ENCODE assay signal across 9 cellular contexts in the genomic region with DNA sequence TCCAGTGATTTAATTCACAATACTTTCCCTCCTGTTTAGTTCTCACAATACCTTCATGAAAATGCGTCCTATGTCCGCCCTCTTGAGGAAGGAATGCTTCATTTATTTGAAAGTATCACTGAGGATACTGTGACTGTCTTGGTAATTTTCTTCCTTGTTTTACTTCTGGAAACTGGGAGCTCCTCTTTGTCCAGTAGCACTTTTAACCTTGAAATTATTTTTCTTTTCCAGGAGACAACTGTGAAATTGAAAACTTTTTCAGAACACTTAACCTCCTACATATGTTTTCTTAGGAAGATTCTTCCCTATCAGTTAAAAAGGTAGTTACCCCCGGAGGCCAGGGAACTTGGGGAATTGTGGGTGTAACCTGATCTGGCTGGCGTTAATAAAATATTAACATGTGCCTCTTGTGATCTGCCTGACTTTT. TPM values are rescaled to one million over a fixed set of nuclear protein-coding genes. Genes with fewer than 3 reads are reported as not detected.
DNase-seq lines count a peak whose midpoint lies in the region; ATAC-seq and TF ChIP-seq lines count a peak whose summit lies in the region.
"Had no signal": no experiment of that assay in that cellular context is flagged by ENCODE, and none has a peak within 500 bp of the region (broad histone marks: within the 10 kb centered on the region; RNA-seq: fewer than 3 reads in every experiment).

No MANE protein-coding gene starts in this region.

- no peak overlapping the region for H3K4me3 Mint-ChIP-seq in CD14-positive monocyte
- H3K4me3 Mint-ChIP-seq: CD4-positive, CD25-positive, alpha-beta regulatory T cell had no signal

- H3K4me1 Mint-ChIP-seq in CD14-positive monocyte = no peaks in the 10 kb centered on the region
- H3K4me1 Mint-ChIP-seq: CD4-positive, CD25-positive, alpha-beta regulatory T cell had no signal

- ATAC-seq in heart right ventricle (peak in 6 of 8 donors; percentile 59 to 73 (median 66)), sciatic nerve (peak; percentile 90)

- peak overlapping the region in 1 of 7 donors; percentile 19 for H3K27ac Mint-ChIP-seq in CD14-positive monocyte
- H3K27ac Mint-ChIP-seq: CD4-positive, CD25-positive, alpha-beta regulatory T cell had no signal

- H3K4me3 ChIP-seq in heart right ventricle = no peak overlapping the region

- DNase-seq in NCI-H1417 (lab: John Stamatoyannopoulos, UW) (peak; percentile 29 to 73 (median 46)), NCI-H1417 treated with DMSO at 0.1 percent for 48 hours (lab: John Stamatoyannopoulos, UW) (no peak), SW 1271 (lab: John Stamatoyannopoulos, UW) (peak; percentile 65 to 77), heart right ventricle (peak in 1 of 2 donors; percentile 25), sciatic nerve (ENCODE audit: low spot score) (no peak), T-helper 2 cell (no peak), CD14-positive monocyte (ENCODE audit: low spot score) (no peak)
- DNase-seq in stimulated activated CD4-positive, alpha-beta T cell treated with anti-CD3 and anti-CD28 coated beads, Interleukin-2, amount 100 ng/mL, for 24 hours = no peak
- DNase-seq: CD4-positive, CD25-positive, alpha-beta regulatory T cell had no signal

- no peaks in the 10 kb centered on the region for H3K9me3 ChIP-seq in heart right ventricle

- H3K36me3 ChIP-seq in heart right ventricle = peaks cover 0 to 83% (median 21%) of the 10 kb centered on the region in 9 donors

- H3K27me3 ChIP-seq in heart right ventricle = no peaks in the 10 kb centered on the region

- 23 to 41% methylated on average over 4 of the region's 4 CpGs for WGBS in heart right ventricle, 2 donors

- H3K27me3 Mint-ChIP-seq in CD14-positive monocyte (ENCODE audit: low read depth in 3 of 3) = peaks cover 0 to 2% (median 0%) of the 10 kb centered on the region in 3 donors
- H3K27me3 Mint-ChIP-seq: CD4-positive, CD25-positive, alpha-beta regulatory T cell had no signal

- peaks cover 0 to 24% (median 15%) of the 10 kb centered on the region in 9 donors for H3K4me1 ChIP-seq in heart right ventricle

- peaks cover 0 to 4% (median 1%) of the 10 kb centered on the region in 7 donors for H3K9me3 Mint-ChIP-seq in CD14-positive monocyte
- H3K9me3 Mint-ChIP-seq: CD4-positive, CD25-positive, alpha-beta regulatory T cell had no signal

- H3K27ac ChIP-seq in heart right ventricle = peak overlapping the region in 3 of 10 donors; percentile 30 to 38 (median 34)

- H3K36me3 Mint-ChIP-seq in CD14-positive monocyte = peaks cover 59 to 71% of the 10 kb centered on the region in 2 donors

- TF ChIP-seq CTCF in heart right ventricle (IDR thresholded peaks at IDR 0.05) (peak; percentile 34 to 79 (median 65)), CD14-positive monocyte (IDR thresholded peaks at IDR 0.05) (no peak)

- intact Hi-C loops in heart right ventricle (cut with DNase I) (loop anchor here in 4 of 10 donors (10.0 kb wide), 1 partner anchor 114 kb away; no protein-coding TSS in a partner anchor), sciatic nerve (cut with DNase I) (no loop called here), CD14-positive monocyte (cut with micrococcal nuclease) (no loop called here)

RNA-seq across cellular contexts. Expression of gene PPP1R21, which starts 30.5 kb away (rescaled TPM):
- total RNA-seq in heart right ventricle = 10 to 100 TPM in 6 of 10 donors, 1 to 10 TPM in 4; 6.9 to 13.4 (median 10.4) TPM
- polyA plus RNA-seq in heart right ventricle = 10 to 100 TPM in 1 of 2 donors, 1 to 10 TPM in 1; 9.9 to 24.1 TPM
- total RNA-seq in sciatic nerve = 33.2 TPM
- polyA plus RNA-seq in CD14-positive monocyte = 10 to 100 TPM; 11.8 to 18.2 TPM

RNA-seq across cellular contexts. Expression of gene STON1, which starts 58.9 kb away (rescaled TPM):
- total RNA-seq in heart right ventricle (1 to 10 TPM; 2.8 to 8.9 (median 4.5) TPM), sciatic nerve (55.3 TPM)
- polyA plus RNA-seq in heart right ventricle (1 to 10 TPM; 2.2 to 4.5 TPM), CD14-positive monocyte (under 1 TPM in 1 of 2 donors, not detected in 1; 0.12 TPM)

Comparison
In these comparisons a context has a peak if more than half of its experiments do, and no peak if none do; other contexts are left out.
1. DNase-seq: peak in NCI-H1417 (3 of 3) and SW 1271 (2 of 2); none in NCI-H1417 treated with DMSO at 0.1 percent for 48 hours (single experiment), sciatic nerve (single experiment), T-helper 2 cell (0 of 5), CD14-positive monocyte (single experiment) and stimulated activated CD4-positive, alpha-beta T cell treated with anti-CD3 and anti-CD28 coated beads, Interleukin-2, amount 100 ng/mL, for 24 hours (0 of 2).